Comparison of ENCODE assay signal across 18 cellular contexts in the genomic region with DNA sequence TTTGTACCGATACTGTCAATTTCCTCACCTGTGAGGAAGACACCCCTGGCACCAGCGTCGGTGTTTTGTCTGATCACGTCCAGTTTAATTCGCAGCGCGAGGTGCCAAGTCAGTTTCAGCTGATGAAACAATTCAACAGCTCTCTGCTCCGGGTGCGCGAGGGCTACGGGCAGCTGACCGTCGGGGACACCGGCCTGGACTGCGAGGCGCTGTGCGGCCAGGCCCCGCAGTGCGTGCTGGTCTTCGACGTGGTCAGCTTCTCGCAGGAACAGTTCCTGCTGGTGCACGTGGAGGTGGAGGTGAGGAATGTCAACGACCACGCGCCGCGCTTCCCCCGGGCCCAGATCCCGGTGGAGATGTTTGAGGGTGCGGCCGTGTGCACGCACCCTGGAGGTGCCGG.
DNase-seq lines count a peak whose midpoint lies in the region; TF ChIP-seq lines count a peak whose summit lies in the region.
"Had no signal": no experiment of that assay in that cellular context is flagged by ENCODE, and none has a peak within 500 bp of the region (broad histone marks: within the 10 kb centered on the region; RNA-seq: fewer than 3 reads in every experiment).

No MANE protein-coding gene starts in this region.

- no peaks in the 10 kb centered on the region for H3K27me3 ChIP-seq in BE2C
- peaks cover 21% of the 10 kb centered on the region for H3K27me3 ChIP-seq in H7 (ENCODE audit: control insufficient read depth, insufficient read depth, low read length)
- peaks cover 37% of the 10 kb centered on the region for H3K27me3 ChIP-seq in iPS-15b (ENCODE audit: control insufficient read depth, insufficient read depth, low read length)
- H3K27me3 ChIP-seq in osteoblast (ENCODE audit: insufficient read depth, low read length): no peaks in the 10 kb centered on the region
- H3K27me3 ChIP-seq: SJCRH30 had no signal

- H3K4me1 ChIP-seq in BE2C: no peaks in the 10 kb centered on the region
- H3K4me1 ChIP-seq in iPS-15b (ENCODE audit: control insufficient read depth, insufficient read depth, low read length): no peaks in the 10 kb centered on the region
- no peaks in the 10 kb centered on the region for H3K4me1 ChIP-seq in osteoblast (ENCODE audit: insufficient read depth, low read length)

- DNase-seq in BE2C: peak; percentile 4
- DNase-seq in H7: peak; percentile 45
- peak; percentile 66 for DNase-seq in osteoblast (ENCODE audit: insufficient read length, low spot score, missing footprints)
- DNase-seq in dermis blood vessel endothelial cell: no peak
- DNase-seq in nucleus accumbens (lab: John Stamatoyannopoulos, UW): no peak
- DNase-seq in NCI-H774 (lab: John Stamatoyannopoulos, UW): no peak
- DNase-seq: CD4-positive, CD25-positive, alpha-beta regulatory T cell; DMS79 treated with DMSO at 0.1 percent for 48 hours; GM23248; KG1; NCI-H1092; NCI-H1436 treated with DMSO at 0.1 percent for 48 hours; NCI-H1930; NK-92 treated with Interleukin-12 subunit alpha and Interleukin-12 subunit beta, amount 100 ng/mL, for 24 hours; SJCRH30 had no signal

- no peak overlapping the region for H2AFZ ChIP-seq in osteoblast (ENCODE audit: low read length)
- H2AFZ ChIP-seq: GM23248 had no signal

- no peak overlapping the region for H3K9ac ChIP-seq in iPS-15b (ENCODE audit: low read depth, low read length)
- H3K9ac ChIP-seq: GM23248 had no signal

- H3K79me2 ChIP-seq in osteoblast (ENCODE audit: insufficient read depth, low read length): no peaks in the 10 kb centered on the region

- H3K9me3 ChIP-seq in BE2C (no peaks in the 10 kb centered on the region), iPS-15b (ENCODE audit: control insufficient read depth, insufficient read depth, low read length) (no peaks in the 10 kb centered on the region), osteoblast (ENCODE audit: low read depth, low read length) (no peaks in the 10 kb centered on the region)
- H3K9me3 ChIP-seq: SJCRH30 had no signal

- no peak overlapping the region for H3K4me2 ChIP-seq in osteoblast (ENCODE audit: insufficient read depth, low read length)

- H3K4me3 ChIP-seq in BE2C (ENCODE audit: low read depth, low read length) (no peak overlapping the region), H7 (ENCODE audit: insufficient read depth, low read depth, low read length) (no peak overlapping the region), iPS-15b (ENCODE audit: low read depth, low read length) (peak overlapping the region; percentile 52), osteoblast (ENCODE audit: insufficient read depth, low read length) (no peak overlapping the region)
- H3K4me3 ChIP-seq: GM12878, GM23248, SJCRH30 had no signal

- H4K20me1 ChIP-seq in osteoblast (ENCODE audit: insufficient read depth, low read length): no peaks in the 10 kb centered on the region

- no peak overlapping the region for H3K27ac ChIP-seq in osteoblast (ENCODE audit: low read depth, low read length)
- H3K27ac ChIP-seq: GM23248, RWPE1, SJCRH30 had no signal

- H3K36me3 ChIP-seq in BE2C (no peaks in the 10 kb centered on the region), H7 (replicated peaks; ENCODE audit: control insufficient read depth, insufficient read depth, low read length) (no peaks in the 10 kb centered on the region), iPS-15b (ENCODE audit: control insufficient read depth, insufficient read depth, low read length) (no peaks in the 10 kb centered on the region), osteoblast (ENCODE audit: insufficient read depth, low read length) (no peaks in the 10 kb centered on the region)
- H3K36me3 ChIP-seq: SJCRH30 had no signal

- no peak for TF ChIP-seq CTCF in BE2C (IDR thresholded peaks at IDR 0.05; ENCODE audit: low read depth, low read length)
- TF ChIP-seq CTCF in osteoblast (IDR thresholded peaks at IDR 0.05; ENCODE audit: extremely low read depth, low read depth, low read length): no peak

Comparison
In these comparisons a context has a peak if more than half of its experiments do, and no peak if none do; other contexts are left out.
1. DNase-seq: peak in BE2C (single experiment), H7 (single experiment) and osteoblast (single experiment); none in dermis blood vessel endothelial cell (single experiment), nucleus accumbens (0 of 56) and NCI-H774 (single experiment).